Comparison of ENCODE assay signal across 7 cellular contexts in genomic region chr3:69084326-69084667, GRCh38. TPM values are rescaled to one million over a fixed set of nuclear protein-coding genes. Genes with fewer than 3 reads are reported as not detected.
DNase-seq lines count a peak whose midpoint lies in the region; ATAC-seq, FAIRE-seq and TF ChIP-seq lines count a peak whose summit lies in the region.

No MANE protein-coding gene starts in this region.

- H3K79me2 ChIP-seq in mammary epithelial cell (ENCODE audit: insufficient read depth, low read length) (peaks cover 43% of the 10 kb centered on the region), HepG2 (ENCODE audit: insufficient read depth, low read length) (peaks cover 14% of the 10 kb centered on the region)

- H3K27me3 ChIP-seq in mammary epithelial cell (ENCODE audit: insufficient read depth, low read length): no peaks in the 10 kb centered on the region
- no peaks in the 10 kb centered on the region; a peak in 1 of 5 replicates for H3K27me3 ChIP-seq in HepG2 (ENCODE audit: control insufficient read depth in 1 of 2, insufficient read depth in 2 of 2, low read length in 2 of 2)
- H3K27me3 ChIP-seq in thymus (ENCODE audit: control insufficient read depth, insufficient read depth): no peaks in the 10 kb centered on the region

- POLR2A ChIA-PET in HepG2 (lab: Yijun Ruan, JAX): interaction anchor here (2.8 kb wide), 1 partner anchor 32 kb away, joined by 18 read pairs; the partner anchor contains the start of gene TMF1

- TF ChIP-seq EP300 in HepG2 (IDR thresholded peaks at IDR 0.05; ENCODE audit: low read depth in 2 of 2, low read length in 2 of 2): no peak
- no peak for TF ChIP-seq EP300 in HepG2 (CRISPR knock-in tag; IDR thresholded peaks at IDR 0.05; ENCODE audit: borderline replicate concordance)

- TF ChIP-seq POLR2A in HepG2 (IDR thresholded peaks at IDR 0.05; ENCODE audit: insufficient read depth in 1 of 2, low read depth in 2 of 2, low read length in 2 of 2): no peak

- H3K36me3 ChIP-seq in mammary epithelial cell (ENCODE audit: insufficient read depth, low read length) (no peaks in the 10 kb centered on the region), HepG2 (replicated peaks in 1 of 2; ENCODE audit: control insufficient read depth in 1 of 2, insufficient read depth in 2 of 2, low read length in 2 of 2) (no peaks in the 10 kb centered on the region), thymus (ENCODE audit: control insufficient read depth, insufficient read depth) (no peaks in the 10 kb centered on the region)

- H3K4me3 ChIP-seq in GM12875 (ENCODE audit: low read depth, low read length) (peak overlapping the region; percentile 5), mammary epithelial cell (replicated peaks in 1 of 3; ENCODE audit: insufficient read depth in 1 of 3, low read depth in 2 of 3, low read length in 3 of 3) (peak overlapping the region; percentile 87 to 94 (median 89)), HepG2 (replicated peaks in 1 of 3; ENCODE audit: insufficient read depth in 1 of 3, low read depth in 2 of 3, low read length in 3 of 3) (peak overlapping the region; percentile 73 to 91 (median 88); a peak in 5 of 6 replicates), thymus (ENCODE audit: low read length) (peak overlapping the region; percentile 97)

- dilution Hi-C loops in mammary epithelial cell (cut with HindIII; ENCODE audit: low sequenced_read_pairs): no loop called here

- H3K4me2 ChIP-seq in mammary epithelial cell (ENCODE audit: insufficient read depth, low read depth, low read length) (peak overlapping the region; percentile 88), HepG2 (ENCODE audit: low read depth, low read length) (peak overlapping the region; percentile 95)

- H2AFZ ChIP-seq in mammary epithelial cell (ENCODE audit: low read depth, low read length) (peak overlapping the region; percentile 94), HepG2 (ENCODE audit: low read length) (peak overlapping the region; percentile 98)

- FAIRE-seq in HepG2 (lab: Jason Lieb, UNC): no peak

- H3K9ac ChIP-seq in mammary epithelial cell (ENCODE audit: insufficient read depth, low read length): peak overlapping the region; percentile 93
- H3K9ac ChIP-seq in HepG2 (ENCODE audit: insufficient read depth, low read depth, low read length): peak overlapping the region; percentile 53

- CTCF ChIA-PET in mammary epithelial cell (lab: Charles Lee; ENCODE audit: low non-redundant PET): no interaction called here
- CTCF ChIA-PET in HepG2 (lab: Yijun Ruan, JAX; ENCODE audit: low intra/inter-chr PET ratio, low total read pairs): no interaction called here

- ATAC-seq in HepG2: peak; percentile 4; the same call in 2 of the 3 replicates
- no peak for ATAC-seq in GM18519 (IDR thresholded peaks at IDR 0.05; ENCODE audit: low FRiP score, unreplicated experiment)

- TF ChIP-seq RAD21 in HepG2 (CRISPR knock-in tag; IDR thresholded peaks at IDR 0.05): no peak

- no peaks in the 10 kb centered on the region for H4K20me1 ChIP-seq in mammary epithelial cell (ENCODE audit: insufficient read depth, low read length)
- H4K20me1 ChIP-seq in HepG2 (ENCODE audit: insufficient read depth, low read length): no peaks in the 10 kb centered on the region

- peak; percentile 81 for DNase-seq in LHCN-M2 (ENCODE audit: low read depth)
- peak; percentile 89 for DNase-seq in mammary epithelial cell
- peak; percentile 42 for DNase-seq in HepG2 (ENCODE audit: low spot score)
- no peak for DNase-seq in NCI-H2081 (lab: John Stamatoyannopoulos, UW)

- in situ Hi-C loops in mammary epithelial cell (cut with MboI; ENCODE audit: low sequenced_read_pairs in 2 of 2): no loop called here
- in situ Hi-C loops in HepG2 (cut with HindIII; ENCODE audit: extremely low pct_ligation_motif_present, low pct_unique_long_range_greater_than_20kb): no loop called here

- no peak for TF ChIP-seq CTCF in GM12875 (IDR thresholded peaks at IDR 0.05; ENCODE audit: borderline replicate concordance, insufficient read depth, low read depth, low read length)
- no peak for TF ChIP-seq CTCF in mammary epithelial cell (conservative IDR thresholded peaks at IDR 0.05 in 1 of 2, IDR thresholded peaks at IDR 0.05 in 1 of 2; ENCODE audit: extremely low read depth in 1 of 2, insufficient read depth in 1 of 2, low read depth in 1 of 2, low read length in 2 of 2)
- TF ChIP-seq CTCF in HepG2 (CRISPR knock-in tag; IDR thresholded peaks at IDR 0.05): no peak

- 0% methylated on average over 2 of the region's 2 CpGs for WGBS in mammary epithelial cell (ENCODE audit: low coverage, missing lambda C conversion rate)
- 0% methylated on average over 2 of the region's 2 CpGs for WGBS in HepG2 (ENCODE audit: low lambda C conversion rate)
- WGBS in thymus: 4% methylated on average over 2 of the region's 2 CpGs

- intact Hi-C loops in mammary epithelial cell (cut with micrococcal nuclease): loop anchor here (1.0 to 2.0 kb wide), 2 partner anchors 13 to 31 kb away; partner anchors contain the start of gene TMF1
- intact Hi-C loops in HepG2 (cut with micrococcal nuclease; ENCODE audit: unreplicated experiment): loop anchor here (1.0 kb wide), 1 partner anchor 116 kb away; no protein-coding TSS in a partner anchor

- no peaks in the 10 kb centered on the region for H3K9me3 ChIP-seq in mammary epithelial cell (replicated peaks; ENCODE audit: insufficient read depth, low read length)
- H3K9me3 ChIP-seq in HepG2 (ENCODE audit: low read length): no peaks in the 10 kb centered on the region
- H3K9me3 ChIP-seq in thymus (ENCODE audit: control insufficient read depth): no peaks in the 10 kb centered on the region

- H3K27ac ChIP-seq in mammary epithelial cell (ENCODE audit: insufficient read depth, low read depth, low read length): peak overlapping the region; percentile 91
- peak overlapping the region; percentile 50 for H3K27ac ChIP-seq in HepG2 (ENCODE audit: extremely low read length, insufficient read depth, low read length)
- H3K27ac ChIP-seq in thymus (ENCODE audit: low read depth): peak overlapping the region; percentile 93

- BruUV-seq in mammary epithelial cell (replicated peaks; lab: Mats Ljungman, UMichigan) (no TSS peak), HepG2 (replicated peaks; lab: Mats Ljungman, UMichigan) (no TSS peak)

- H3K4me1 ChIP-seq in mammary epithelial cell (ENCODE audit: insufficient read depth, low read length): peaks cover 62% of the 10 kb centered on the region
- H3K4me1 ChIP-seq in HepG2 (ENCODE audit: insufficient read depth, low read length): peaks cover 57% of the 10 kb centered on the region
- peaks cover 21% of the 10 kb centered on the region for H3K4me1 ChIP-seq in thymus (ENCODE audit: control insufficient read depth, insufficient read depth, low read length)

RNA-seq across cellular contexts. Expression of gene ARL6IP5, which starts 0.4 kb away (rescaled TPM):
- total RNA-seq in LHCN-M2 (2014; rRNA removed) (94.3 and 119 TPM in 2 replicates), mammary epithelial cell (100 to 1,000 TPM in 1 of 2 donors, 10 to 100 TPM in 1; 74.7 to 116 TPM), HepG2 (2016; rRNA removed; fragmentation: Illumina TruSeq; extraction: Trizol) (19.6 and 29.6 TPM in 2 replicates)
- polyA plus RNA-seq in LHCN-M2 (2012): 106 TPM
- polyA plus RNA-seq in mammary epithelial cell (77.6 TPM), HepG2 (2011; rRNA removed) (18.2 and 23.7 TPM in 2 replicates), thymus (130 TPM)
- 96.9 TPM for polyA minus RNA-seq in mammary epithelial cell
- 3.6 and 4.9 TPM in 2 replicates for total RNA-seq in HepG2 (2016; cell fraction: cytosol; rRNA removed; fragmentation: Illumina TruSeq; extraction: Trizol; ENCODE audit: low read depth)
- total RNA-seq in HepG2 (2016; cell fraction: insoluble cytoplasmic fraction; rRNA removed; fragmentation: Illumina TruSeq; extraction: Trizol): 18.9 and 31.3 TPM in 2 replicates
- total RNA-seq in HepG2 (2016; cell fraction: membrane; rRNA removed; fragmentation: Illumina TruSeq; extraction: Trizol): 8.4 and 10.4 TPM in 2 replicates
- 29.7 and 31.9 TPM in 2 replicates for total RNA-seq in HepG2 (2016; cell fraction: nucleus; rRNA removed; fragmentation: Illumina TruSeq; extraction: Trizol)
- 19.8 and 24.3 TPM in 2 replicates for polyA plus RNA-seq in HepG2 (2011; cell fraction: cytosol; rRNA removed)
- polyA plus RNA-seq in HepG2 (2011; cell fraction: nucleus; rRNA removed): 5.3 and 5.8 TPM in 2 replicates
- 20.4 and 23.4 TPM in 2 replicates for polyA plus RNA-seq in HepG2 (2012)
- 4.6 and 4.8 TPM in 2 replicates for polyA plus RNA-seq in HepG2 (2016; cell fraction: cytosol; fragmentation: Illumina TruSeq; extraction: Trizol; ENCODE audit: low read depth)
- 24.7 and 26.0 TPM in 2 replicates for polyA plus RNA-seq in HepG2 (2016; cell fraction: insoluble cytoplasmic fraction; fragmentation: Illumina TruSeq; extraction: Trizol; ENCODE audit: low read depth)
- polyA plus RNA-seq in HepG2 (2016; cell fraction: membrane; fragmentation: Illumina TruSeq; extraction: Trizol; ENCODE audit: low read depth): 8.4 and 8.6 TPM in 2 replicates
- polyA plus RNA-seq in HepG2 (2016; cell fraction: nucleus; fragmentation: Illumina TruSeq; extraction: Trizol; ENCODE audit: insufficient read depth, low read depth): 49.7 and 53.4 TPM in 2 replicates
- polyA minus RNA-seq in HepG2 (2011; rRNA and poly(A)+ RNA removed; ENCODE audit: low replicate concordance): 42.0 and 74.8 TPM in 2 replicates
- polyA minus RNA-seq in HepG2 (2011; cell fraction: cytosol; rRNA and poly(A)+ RNA removed): 12.3 and 16.8 TPM in 2 replicates
- polyA minus RNA-seq in HepG2 (2011; cell fraction: nucleus; rRNA and poly(A)+ RNA removed): 6.6 and 8.3 TPM in 2 replicates

RNA-seq across cellular contexts. Expression of gene UBA3, which starts 4.1 kb away (rescaled TPM):
- total RNA-seq in LHCN-M2 (2014; rRNA removed) (72.5 and 79.7 TPM in 2 replicates), mammary epithelial cell (10 to 100 TPM; 70.0 to 76.1 TPM), HepG2 (2016; rRNA removed; fragmentation: Illumina TruSeq; extraction: Trizol) (49.0 and 62.8 TPM in 2 replicates)
- 36.9 TPM for polyA plus RNA-seq in LHCN-M2 (2012)
- polyA plus RNA-seq in mammary epithelial cell (47.7 TPM), HepG2 (2011; rRNA removed) (34.6 and 40.7 TPM in 2 replicates), thymus (89.3 TPM)
- polyA minus RNA-seq in mammary epithelial cell: 44.1 TPM
- 4.9 and 6.2 TPM in 2 replicates for total RNA-seq in HepG2 (2016; cell fraction: cytosol; rRNA removed; fragmentation: Illumina TruSeq; extraction: Trizol; ENCODE audit: low read depth)
- 48.7 and 69.6 TPM in 2 replicates for total RNA-seq in HepG2 (2016; cell fraction: insoluble cytoplasmic fraction; rRNA removed; fragmentation: Illumina TruSeq; extraction: Trizol)
- 11.4 and 13.5 TPM in 2 replicates for total RNA-seq in HepG2 (2016; cell fraction: membrane; rRNA removed; fragmentation: Illumina TruSeq; extraction: Trizol)
- 60.4 and 60.5 TPM in 2 replicates for total RNA-seq in HepG2 (2016; cell fraction: nucleus; rRNA removed; fragmentation: Illumina TruSeq; extraction: Trizol)
- 14.1 and 18.7 TPM in 2 replicates for polyA plus RNA-seq in HepG2 (2011; cell fraction: cytosol; rRNA removed)
- polyA plus RNA-seq in HepG2 (2011; cell fraction: nucleus; rRNA removed): 57.0 and 57.3 TPM in 2 replicates
- polyA plus RNA-seq in HepG2 (2012): 23.3 and 28.5 TPM in 2 replicates
- 2.9 and 3.8 TPM in 2 replicates for polyA plus RNA-seq in HepG2 (2016; cell fraction: cytosol; fragmentation: Illumina TruSeq; extraction: Trizol; ENCODE audit: low read depth)
- polyA plus RNA-seq in HepG2 (2016; cell fraction: insoluble cytoplasmic fraction; fragmentation: Illumina TruSeq; extraction: Trizol; ENCODE audit: low read depth): 51.8 and 55.2 TPM in 2 replicates
- polyA plus RNA-seq in HepG2 (2016; cell fraction: membrane; fragmentation: Illumina TruSeq; extraction: Trizol; ENCODE audit: low read depth): 7.6 and 8.1 TPM in 2 replicates
- 87.4 and 95.0 TPM in 2 replicates for polyA plus RNA-seq in HepG2 (2016; cell fraction: nucleus; fragmentation: Illumina TruSeq; extraction: Trizol; ENCODE audit: insufficient read depth, low read depth)
- polyA minus RNA-seq in HepG2 (2011; rRNA and poly(A)+ RNA removed; ENCODE audit: low replicate concordance): 12.6 and 13.2 TPM in 2 replicates
- polyA minus RNA-seq in HepG2 (2011; cell fraction: cytosol; rRNA and poly(A)+ RNA removed): 14.4 and 16.7 TPM in 2 replicates
- polyA minus RNA-seq in HepG2 (2011; cell fraction: nucleus; rRNA and poly(A)+ RNA removed): 87.9 and 89.9 TPM in 2 replicates

RNA-seq across cellular contexts. Expression of gene TMF1, which starts 32.2 kb away (rescaled TPM):
- total RNA-seq in LHCN-M2 (2014; rRNA removed) (27.9 and 28.7 TPM in 2 replicates), mammary epithelial cell (10 to 100 TPM; 35.4 to 46.3 TPM), HepG2 (2016; rRNA removed; fragmentation: Illumina TruSeq; extraction: Trizol) (38.4 and 48.1 TPM in 2 replicates)
- 7.2 TPM for polyA plus RNA-seq in LHCN-M2 (2012)
- polyA plus RNA-seq in mammary epithelial cell (11.9 TPM), HepG2 (2011; rRNA removed) (7.0 and 12.1 TPM in 2 replicates), thymus (13.6 TPM)
- 12.4 TPM for polyA minus RNA-seq in mammary epithelial cell
- total RNA-seq in HepG2 (2016; cell fraction: cytosol; rRNA removed; fragmentation: Illumina TruSeq; extraction: Trizol; ENCODE audit: low read depth): 8.6 and 9.6 TPM in 2 replicates
- 38.3 and 48.8 TPM in 2 replicates for total RNA-seq in HepG2 (2016; cell fraction: insoluble cytoplasmic fraction; rRNA removed; fragmentation: Illumina TruSeq; extraction: Trizol)
- total RNA-seq in HepG2 (2016; cell fraction: membrane; rRNA removed; fragmentation: Illumina TruSeq; extraction: Trizol): 15.4 and 16.8 TPM in 2 replicates
- 43.2 and 48.5 TPM in 2 replicates for total RNA-seq in HepG2 (2016; cell fraction: nucleus; rRNA removed; fragmentation: Illumina TruSeq; extraction: Trizol)
- 3.5 and 3.8 TPM in 2 replicates for polyA plus RNA-seq in HepG2 (2011; cell fraction: cytosol; rRNA removed)
- 6.1 and 6.9 TPM in 2 replicates for polyA plus RNA-seq in HepG2 (2011; cell fraction: nucleus; rRNA removed)
- polyA plus RNA-seq in HepG2 (2012): 9.9 and 15.6 TPM in 2 replicates
- 2.4 and 3.3 TPM in 2 replicates for polyA plus RNA-seq in HepG2 (2016; cell fraction: cytosol; fragmentation: Illumina TruSeq; extraction: Trizol; ENCODE audit: low read depth)
- polyA plus RNA-seq in HepG2 (2016; cell fraction: insoluble cytoplasmic fraction; fragmentation: Illumina TruSeq; extraction: Trizol; ENCODE audit: low read depth): 22.4 and 23.2 TPM in 2 replicates
- polyA plus RNA-seq in HepG2 (2016; cell fraction: membrane; fragmentation: Illumina TruSeq; extraction: Trizol; ENCODE audit: low read depth): 1.7 and 2.0 TPM in 2 replicates
- 25.2 and 33.0 TPM in 2 replicates for polyA plus RNA-seq in HepG2 (2016; cell fraction: nucleus; fragmentation: Illumina TruSeq; extraction: Trizol; ENCODE audit: insufficient read depth, low read depth)
- 12.5 and 21.4 TPM in 2 replicates for polyA minus RNA-seq in HepG2 (2011; rRNA and poly(A)+ RNA removed; ENCODE audit: low replicate concordance)
- 11.4 and 15.9 TPM in 2 replicates for polyA minus RNA-seq in HepG2 (2011; cell fraction: cytosol; rRNA and poly(A)+ RNA removed)
- polyA minus RNA-seq in HepG2 (2011; cell fraction: nucleus; rRNA and poly(A)+ RNA removed): 31.5 and 46.4 TPM in 2 replicates

RNA-seq across cellular contexts. Expression of gene LMOD3, which starts 38.1 kb away (rescaled TPM):
- 0.90 and 4.6 TPM in 2 replicates for total RNA-seq in LHCN-M2 (2014; rRNA removed)
- 1.4 TPM for polyA plus RNA-seq in LHCN-M2 (2012)
- not detected for total RNA-seq in mammary epithelial cell
- polyA plus RNA-seq in mammary epithelial cell: not detected
- polyA minus RNA-seq in mammary epithelial cell: not detected
- not detected in 2 replicates for total RNA-seq in HepG2 (2016; rRNA removed; fragmentation: Illumina TruSeq; extraction: Trizol)
- not detected in 2 replicates for total RNA-seq in HepG2 (2016; cell fraction: cytosol; rRNA removed; fragmentation: Illumina TruSeq; extraction: Trizol; ENCODE audit: low read depth)
- not detected in 2 replicates for total RNA-seq in HepG2 (2016; cell fraction: insoluble cytoplasmic fraction; rRNA removed; fragmentation: Illumina TruSeq; extraction: Trizol)
- total RNA-seq in HepG2 (2016; cell fraction: membrane; rRNA removed; fragmentation: Illumina TruSeq; extraction: Trizol): not detected in 2 replicates
- total RNA-seq in HepG2 (2016; cell fraction: nucleus; rRNA removed; fragmentation: Illumina TruSeq; extraction: Trizol): not detected in 2 replicates
- not detected in 2 replicates for polyA plus RNA-seq in HepG2 (2011; rRNA removed)
- not detected in 2 replicates for polyA plus RNA-seq in HepG2 (2011; cell fraction: cytosol; rRNA removed)
- not detected in 2 replicates for polyA plus RNA-seq in HepG2 (2011; cell fraction: nucleus; rRNA removed)
- not detected in 2 replicates for polyA plus RNA-seq in HepG2 (2012)
- not detected in 2 replicates for polyA plus RNA-seq in HepG2 (2016; cell fraction: cytosol; fragmentation: Illumina TruSeq; extraction: Trizol; ENCODE audit: low read depth)
- polyA plus RNA-seq in HepG2 (2016; cell fraction: insoluble cytoplasmic fraction; fragmentation: Illumina TruSeq; extraction: Trizol; ENCODE audit: low read depth): not detected in 2 replicates
- not detected in 2 replicates for polyA plus RNA-seq in HepG2 (2016; cell fraction: membrane; fragmentation: Illumina TruSeq; extraction: Trizol; ENCODE audit: low read depth)
- not detected in 2 replicates for polyA plus RNA-seq in HepG2 (2016; cell fraction: nucleus; fragmentation: Illumina TruSeq; extraction: Trizol; ENCODE audit: insufficient read depth, low read depth)
- polyA minus RNA-seq in HepG2 (2011; rRNA and poly(A)+ RNA removed; ENCODE audit: low replicate concordance): not detected in 2 replicates
- not detected in 2 replicates for polyA minus RNA-seq in HepG2 (2011; cell fraction: cytosol; rRNA and poly(A)+ RNA removed)
- polyA minus RNA-seq in HepG2 (2011; cell fraction: nucleus; rRNA and poly(A)+ RNA removed): not detected in 2 replicates
- 0.11 TPM for polyA plus RNA-seq in thymus

Comparison
In these comparisons a context has a peak if more than half of its experiments do, and no peak if none do; other contexts are left out.
1. H3K4me3 ChIP-seq: peak in every context shown above with its lines; median percentile 97 in thymus; 89 in mammary epithelial cell; 88 in HepG2; 5 in GM12875.
2. DNase-seq: peak in LHCN-M2 (single experiment), mammary epithelial cell (single experiment) and HepG2 (single experiment); none in NCI-H2081 (0 of 2).
3. Peak in every context shown above with its lines, with median percentiles within 50 percentile points of each other: H3K27ac ChIP-seq.